ENCODE assay signal across 23 cellular contexts in the genomic region with DNA sequence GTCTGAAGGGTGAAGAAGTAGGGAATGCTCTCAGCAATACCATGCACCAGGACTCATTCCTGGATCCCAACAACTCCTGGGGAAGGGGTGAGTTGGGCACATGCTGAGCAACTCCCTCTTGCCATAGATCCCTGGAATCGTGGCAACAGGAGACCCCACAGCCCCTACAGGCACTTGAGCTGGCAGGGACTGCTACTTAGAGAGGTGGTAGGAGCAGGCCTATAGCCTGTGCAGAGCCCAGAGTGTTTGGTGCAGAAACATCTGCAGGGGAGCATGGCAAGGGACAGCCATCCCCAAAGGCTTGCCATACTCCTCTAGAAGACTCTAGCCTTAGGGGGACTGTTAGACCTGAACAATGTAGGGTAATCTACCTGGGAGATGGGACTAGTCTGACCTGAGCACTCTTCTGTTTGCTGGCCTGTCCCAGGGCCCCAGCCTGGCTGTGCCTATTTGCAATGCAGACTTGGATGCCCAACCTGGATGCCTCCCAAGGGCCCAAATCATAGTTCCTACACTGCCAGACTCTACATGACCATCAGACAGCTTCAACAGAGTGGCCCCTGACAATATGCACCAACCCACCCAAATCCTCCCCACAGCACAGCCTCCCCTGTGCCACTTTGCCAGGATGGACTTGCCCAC.
"Had no signal": no experiment of that assay in that cellular context is flagged by ENCODE, and none has a peak within 500 bp of the region (broad histone marks: within the 10 kb centered on the region; RNA-seq: fewer than 3 reads in every experiment).

No MANE protein-coding gene starts in this region.

- H3K4me1 ChIP-seq: esophagus muscularis mucosa, foreskin keratinocyte, gastroesophageal sphincter, heart left ventricle, left lung, lower lobe of right lung had no signal

- H3K4me1 Mint-ChIP-seq: immature natural killer cell had no signal

- H3K4me2 ChIP-seq: hepatocyte had no signal

- H3K27ac Mint-ChIP-seq: immature natural killer cell, mesothelial cell of epicardium had no signal

- H3K27me3 ChIP-seq: dorsolateral prefrontal cortex, esophagus muscularis mucosa, foreskin keratinocyte, gastroesophageal sphincter, heart left ventricle, hepatocyte, left lung had no signal

- H2AFZ ChIP-seq: hepatocyte had no signal

- H3K36me3 ChIP-seq: esophagus muscularis mucosa, gastroesophageal sphincter, heart left ventricle, left lung, lower lobe of right lung had no signal

- H3K9me3 ChIP-seq: lower lobe of right lung had no signal

- H3K36me3 Mint-ChIP-seq: immature natural killer cell, mesothelial cell of epicardium had no signal

- DNase-seq: dermis blood vessel endothelial cell; dorsolateral prefrontal cortex; effector CD4-positive, alpha-beta T cell; effector memory CD4-positive, alpha-beta T cell; foreskin keratinocyte; heart left ventricle; hypothalamus; immature natural killer cell; islet precursor cell; left cardiac atrium; lower lobe of right lung; mesenchymal stem cell; mucosa of descending colon had no signal

- H3K79me2 ChIP-seq: hepatocyte had no signal

- H3K4me3 ChIP-seq: coronary artery, dorsolateral prefrontal cortex, esophagus muscularis mucosa, gastroesophageal sphincter, heart left ventricle, hepatocyte, left lung, lower lobe of right lung, mucosa of descending colon had no signal

- H3K27ac ChIP-seq: coronary artery, dorsolateral prefrontal cortex, esophagus muscularis mucosa, foreskin keratinocyte, gastroesophageal sphincter, heart left ventricle, hepatocyte, left lung, lower lobe of right lung had no signal

- FAIRE-seq: colon, endothelial cell of umbilical vein, frontal cortex had no signal

- H3K4me3 Mint-ChIP-seq: immature natural killer cell, mesothelial cell of epicardium had no signal

- ATAC-seq: foreskin keratinocyte, gastroesophageal sphincter, heart left ventricle, left cardiac atrium, left lung, left ventricle myocardium superior, lower lobe of right lung, mucosa of descending colon had no signal
